ENCODE assay signal across 8 cellular contexts in genomic region chr1:109532365-109533136, GRCh38. TPM values are rescaled to one million over a fixed set of nuclear protein-coding genes. Genes with fewer than 3 reads are reported as not detected.
DNase-seq lines count a peak whose midpoint lies in the region; ATAC-seq and TF ChIP-seq lines count a peak whose summit lies in the region.

No MANE protein-coding gene starts in this region.

- ATAC-seq in DND-41 (ENCODE audit: insufficient read depth, low read depth) (peak; percentile 91), heart left ventricle (peak; percentile 57 to 78 (median 74))
- ATAC-seq in activated naive CD4-positive, alpha-beta T cell treated with anti-CD3 and anti-CD28 coated beads, Interleukin-2, amount 50 U/mL, for 72 hours, result peak; percentile 90 to 91

- TF ChIP-seq CTCF in DND-41 (IDR thresholded peaks at IDR 0.05; ENCODE audit: borderline replicate concordance, extremely low read depth, low read length, poor library complexity, severe bottlenecking) (peak; percentile 99), heart left ventricle (IDR thresholded peaks at IDR 0.05) (peak; percentile 81 to 99 (median 95)), progenitor cell of endocrine pancreas (IDR thresholded peaks at IDR 0.05; ENCODE audit: unreplicated experiment) (peak; percentile 91), type B pancreatic cell (conservative IDR thresholded peaks at IDR 0.05) (peak; percentile 86)

- H3K36me3 Mint-ChIP-seq in activated naive CD4-positive, alpha-beta T cell treated with anti-CD3 and anti-CD28 coated beads, Interleukin-2, amount 50 U/mL, for 72 hours, result no peaks in the 10 kb centered on the region
- H3K36me3 Mint-ChIP-seq in progenitor cell of endocrine pancreas (ENCODE audit: insufficient read depth), result no peaks in the 10 kb centered on the region
- H3K36me3 Mint-ChIP-seq in type B pancreatic cell, result no peaks in the 10 kb centered on the region

- H3K4me1 Mint-ChIP-seq in progenitor cell of endocrine pancreas (ENCODE audit: low read depth) (peaks cover 7% of the 10 kb centered on the region), type B pancreatic cell (ENCODE audit: unreplicated experiment) (peaks cover 28% of the 10 kb centered on the region)

- H3K4me3 ChIP-seq in DND-41 (ENCODE audit: low read depth in 1 of 2, low read length in 2 of 2) (peak overlapping the region in 1 of 2 experiments; percentile 46; a peak in 2 of 4 replicates), H7 (ENCODE audit: insufficient read depth, low read depth, low read length) (no peak overlapping the region), heart left ventricle (peak overlapping the region in 9 of 12 donors; percentile 12 to 45 (median 33))

- WGBS in heart left ventricle, 4 donors, result 10 to 17% (median 14%) methylated on average over 10 to 12 of the region's 12 CpGs

- no peaks in the 10 kb centered on the region for H3K79me2 ChIP-seq in DND-41 (ENCODE audit: insufficient read depth, low read length)

- H3K4me2 ChIP-seq in DND-41 (ENCODE audit: insufficient read depth, low read length), result peak overlapping the region; percentile 60

- intact Hi-C loops in heart left ventricle (cut with DNase I), result loop anchor here (1.0 to 10.0 kb wide), 11 partner anchors 38 to 270 kb away; partner anchors contain the start of genes PSMA5 (in 5 of the 10), PSRC1 (in 2 of the 10) and CYB561D1 (in 1 of the 10)

- no peaks in the 10 kb centered on the region for H3K9me3 Mint-ChIP-seq in activated naive CD4-positive, alpha-beta T cell treated with anti-CD3 and anti-CD28 coated beads, Interleukin-2, amount 50 U/mL, for 72 hours
- H3K9me3 Mint-ChIP-seq in progenitor cell of endocrine pancreas (ENCODE audit: low read depth) (no peaks in the 10 kb centered on the region), type B pancreatic cell (no peaks in the 10 kb centered on the region)

- H3K9me3 ChIP-seq in DND-41 (ENCODE audit: insufficient read depth, low read length, severe bottlenecking) (no peaks in the 10 kb centered on the region), heart left ventricle (no peaks in the 10 kb centered on the region)

- H3K27ac Mint-ChIP-seq in activated naive CD4-positive, alpha-beta T cell treated with anti-CD3 and anti-CD28 coated beads, Interleukin-2, amount 50 U/mL, for 72 hours, result peak overlapping the region; percentile 90
- H3K27ac Mint-ChIP-seq in progenitor cell of endocrine pancreas, result no peak overlapping the region
- no peak overlapping the region for H3K27ac Mint-ChIP-seq in type B pancreatic cell

- H3K27ac ChIP-seq in DND-41 (ENCODE audit: low read length), result peak overlapping the region; percentile 65
- peak overlapping the region; percentile 25 to 81 (median 53) for H3K27ac ChIP-seq in heart left ventricle

- peak overlapping the region; percentile 47 for H3K9ac ChIP-seq in DND-41 (ENCODE audit: low read depth, low read length)

- TF ChIP-seq POLR2A in heart left ventricle (IDR thresholded peaks at IDR 0.05), result no peak

- peak; percentile 91 for DNase-seq in DND-41
- peak; percentile 92 for DNase-seq in H7
- peak; percentile 37 for DNase-seq in NCI-H1048 (lab: John Stamatoyannopoulos, UW)
- DNase-seq in SKM-1 treated with dmso at 0.1 percent for 144 hours (lab: John Stamatoyannopoulos, UW; ENCODE audit: unreplicated experiment), result peak; percentile 65
- DNase-seq in activated naive CD4-positive, alpha-beta T cell treated with anti-CD3 and anti-CD28 coated beads, Interleukin-2, amount 50 U/mL, for 72 hours (ENCODE audit: low spot score in 2 of 2), result peak; percentile 90 to 97
- DNase-seq in heart left ventricle, result peak; percentile 84 to 91 (median 86)
- peak; percentile 90 for DNase-seq in progenitor cell of endocrine pancreas (ENCODE audit: low spot score, unreplicated experiment)
- DNase-seq in type B pancreatic cell (ENCODE audit: extremely low spot score, unreplicated experiment), result peak; percentile 88

- H3K36me3 ChIP-seq in DND-41 (ENCODE audit: insufficient read depth, low read length), result no peaks in the 10 kb centered on the region
- H3K36me3 ChIP-seq in H7 (replicated peaks; ENCODE audit: control insufficient read depth, insufficient read depth, low read length), result no peaks in the 10 kb centered on the region
- H3K36me3 ChIP-seq in heart left ventricle, result no peaks in the 10 kb centered on the region

- H3K27me3 ChIP-seq in DND-41 (ENCODE audit: insufficient read depth, low read length, poor library complexity), result no peaks in the 10 kb centered on the region
- H3K27me3 ChIP-seq in H7 (ENCODE audit: control insufficient read depth, insufficient read depth, low read length), result peaks cover 2% of the 10 kb centered on the region; the same call in 1 of the 2 replicates
- no peaks in the 10 kb centered on the region for H3K27me3 ChIP-seq in heart left ventricle

- H3K27me3 Mint-ChIP-seq in progenitor cell of endocrine pancreas (peaks cover 18% of the 10 kb centered on the region), type B pancreatic cell (peaks cover 9% of the 10 kb centered on the region)

- peak overlapping the region; percentile 92 for H2AFZ ChIP-seq in DND-41 (ENCODE audit: low read depth, low read length)

- peaks cover 13% of the 10 kb centered on the region for H3K4me1 ChIP-seq in DND-41 (ENCODE audit: insufficient read depth, low read length)
- H3K4me1 ChIP-seq in heart left ventricle, result peaks cover 0 to 63% (median 24%) of the 10 kb centered on the region in 12 donors

- H4K20me1 ChIP-seq in DND-41 (ENCODE audit: insufficient read depth, low read length), result no peaks in the 10 kb centered on the region

- H3K4me3 Mint-ChIP-seq in progenitor cell of endocrine pancreas (ENCODE audit: low read depth) (no peak overlapping the region), type B pancreatic cell (peak overlapping the region; percentile 54)

RNA-seq across cellular contexts. Expression of gene GPR61, which starts 7.1 kb away (rescaled TPM):
- 0.17 TPM in 1 of 2 replicates, not detected in the other for total RNA-seq in H7 (2014; rRNA removed; shearing (Covaris generic))
- total RNA-seq in activated naive CD4-positive, alpha-beta T cell treated with anti-CD3 and anti-CD28 coated beads, Interleukin-2, amount 50 U/mL, for 72 hours, result under 1 TPM in 1 of 2 donors, not detected in 1; 0.57 TPM
- total RNA-seq in heart left ventricle (under 1 TPM in 6 of 9 donors, not detected in 3; 0.08 to 0.72 (median 0.21) TPM), progenitor cell of endocrine pancreas (0.53 TPM in 1 of 2 replicates, not detected in the other), type B pancreatic cell (ENCODE audit: low replicate concordance) (not detected in 2 replicates)
- polyA plus RNA-seq in heart left ventricle, result under 1 TPM in 1 of 2 donors, not detected in 1; 0.15 TPM

RNA-seq across cellular contexts. Expression of gene GNAI3, which starts 15.9 kb away (rescaled TPM):
- 13.3 and 14.6 TPM in 2 replicates for total RNA-seq in H7 (2014; rRNA removed; shearing (Covaris generic))
- 10 to 100 TPM in 1 of 2 donors, 1 to 10 TPM in 1; 8.9 to 10.1 TPM for total RNA-seq in activated naive CD4-positive, alpha-beta T cell treated with anti-CD3 and anti-CD28 coated beads, Interleukin-2, amount 50 U/mL, for 72 hours
- total RNA-seq in heart left ventricle (1 to 10 TPM; 1.5 to 5.4 (median 2.5) TPM), progenitor cell of endocrine pancreas (10.0 and 10.3 TPM in 2 replicates), type B pancreatic cell (ENCODE audit: low replicate concordance) (8.8 and 8.9 TPM in 2 replicates)
- polyA plus RNA-seq in heart left ventricle, result 1 to 10 TPM; 1.6 to 3.0 TPM

RNA-seq across cellular contexts. Expression of gene AMIGO1, which starts 23.0 kb away (rescaled TPM):
- 1.1 and 1.9 TPM in 2 replicates for total RNA-seq in H7 (2014; rRNA removed; shearing (Covaris generic))
- 1 to 10 TPM in 1 of 2 donors, under 1 TPM in 1; 0.97 to 1.3 TPM for total RNA-seq in activated naive CD4-positive, alpha-beta T cell treated with anti-CD3 and anti-CD28 coated beads, Interleukin-2, amount 50 U/mL, for 72 hours
- total RNA-seq in heart left ventricle (10 to 100 TPM in 8 of 9 donors, 1 to 10 TPM in 1; 9.9 to 19.1 (median 14.9) TPM), progenitor cell of endocrine pancreas (7.0 and 7.2 TPM in 2 replicates), type B pancreatic cell (ENCODE audit: low replicate concordance) (5.4 and 6.1 TPM in 2 replicates)
- 1 to 10 TPM; 4.6 to 6.2 TPM for polyA plus RNA-seq in heart left ventricle

RNA-seq across cellular contexts. Expression of gene CYB561D1, which starts 38.7 kb away (rescaled TPM):
- 3.1 and 4.2 TPM in 2 replicates for total RNA-seq in H7 (2014; rRNA removed; shearing (Covaris generic))
- 10 to 100 TPM; 11.3 to 14.9 TPM for total RNA-seq in activated naive CD4-positive, alpha-beta T cell treated with anti-CD3 and anti-CD28 coated beads, Interleukin-2, amount 50 U/mL, for 72 hours
- total RNA-seq in heart left ventricle (1 to 10 TPM; 3.4 to 8.4 (median 5.1) TPM), progenitor cell of endocrine pancreas (11.1 TPM in 2 replicates), type B pancreatic cell (ENCODE audit: low replicate concordance) (10.4 and 14.3 TPM in 2 replicates)
- 1 to 10 TPM; 2.1 to 8.1 TPM for polyA plus RNA-seq in heart left ventricle

RNA-seq across cellular contexts. Expression of gene ATXN7L2, which starts 48.8 kb away (rescaled TPM):
- 9.6 and 9.9 TPM in 2 replicates for total RNA-seq in H7 (2014; rRNA removed; shearing (Covaris generic))
- total RNA-seq in activated naive CD4-positive, alpha-beta T cell treated with anti-CD3 and anti-CD28 coated beads, Interleukin-2, amount 50 U/mL, for 72 hours, result 10 to 100 TPM; 11.5 to 21.9 TPM
- total RNA-seq in heart left ventricle, result 1 to 10 TPM; 1.2 to 2.8 (median 2.1) TPM
- 1 to 10 TPM; 2.0 to 3.8 TPM for polyA plus RNA-seq in heart left ventricle
- 17.6 and 19.6 TPM in 2 replicates for total RNA-seq in progenitor cell of endocrine pancreas
- 5.7 and 12.0 TPM in 2 replicates for total RNA-seq in type B pancreatic cell (ENCODE audit: low replicate concordance)

Comparison
In these comparisons a context has a peak if more than half of its experiments do, and no peak if none do; other contexts are left out.
1. DNase-seq: peak in every context shown above with its lines; median percentile 94 in activated naive CD4-positive, alpha-beta T cell treated with anti-CD3 and anti-CD28 coated beads, Interleukin-2, amount 50 U/mL, for 72 hours; 92 in H7; 91 in DND-41; 90 in progenitor cell of endocrine pancreas; 88 in type B pancreatic cell; 86 in heart left ventricle; 65 in SKM-1 treated with dmso at 0.1 percent for 144 hours; 37 in NCI-H1048.
2. H3K27ac Mint-ChIP-seq: peak in activated naive CD4-positive, alpha-beta T cell treated with anti-CD3 and anti-CD28 coated beads, Interleukin-2, amount 50 U/mL, for 72 hours (2 of 2); none in progenitor cell of endocrine pancreas (single experiment) and type B pancreatic cell (single experiment).
3. Peak in every context shown above with its lines, with median percentiles within 50 percentile points of each other: ATAC-seq and CTCF ChIP-seq.